ENCODE assay signal across 26 cellular contexts in the genomic region with DNA sequence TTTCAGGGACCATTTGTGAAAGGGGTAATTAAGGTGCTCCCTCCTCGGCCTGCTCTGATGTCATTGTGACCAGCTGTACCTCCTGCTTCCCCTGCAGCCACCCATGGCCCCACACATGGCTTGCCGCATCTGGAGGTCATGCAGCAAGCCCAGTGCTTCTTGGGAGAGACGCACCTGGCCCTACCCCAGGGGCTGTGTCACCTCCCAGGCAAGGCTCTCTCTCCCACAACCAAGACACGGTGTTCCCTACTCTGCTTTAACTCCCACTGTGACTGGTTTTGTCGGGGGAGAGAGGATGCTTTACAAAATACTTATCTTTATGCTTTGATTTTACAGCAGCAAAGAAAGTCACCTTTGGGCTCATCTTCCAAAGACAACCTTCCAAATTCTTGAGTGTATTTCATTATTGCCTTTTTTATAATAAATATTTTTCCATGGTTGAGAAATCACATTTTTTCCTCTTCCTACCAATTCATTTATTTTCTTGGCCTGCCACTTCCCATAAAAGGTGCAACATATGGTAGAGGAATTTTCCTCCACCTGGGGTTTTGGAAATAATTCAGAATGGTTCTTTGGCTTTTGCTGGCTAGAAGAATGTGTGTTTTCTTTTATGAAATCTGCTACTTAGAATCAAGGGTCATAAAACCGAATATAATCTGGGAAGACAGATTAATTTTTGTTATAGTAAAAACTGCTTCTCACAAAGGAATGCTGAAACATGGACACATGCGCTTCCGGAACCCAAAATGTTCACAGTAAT.
"Had no signal": no experiment of that assay in that cellular context is flagged by ENCODE, and none has a peak within 500 bp of the region (broad histone marks: within the 10 kb centered on the region; RNA-seq: fewer than 3 reads in every experiment).

No MANE protein-coding gene starts in this region.

- ATAC-seq: esophagus mucosa; foreskin keratinocyte; gastroesophageal sphincter; heart left ventricle; left lobe of liver; natural killer cell treated with Interleukin-12 subunit alpha and Interleukin-12 subunit beta and Interleukin-15 and Interleukin-18, amount 100 ng/mL, for 72 hours; sciatic nerve; stimulated activated effector memory CD8-positive, alpha-beta T cell treated with anti-CD3 and anti-CD28 coated beads, Interleukin-12 subunit alpha, Interleukin-12 subunit beta, amount 100 ng/mL, for 72 hours; stimulated activated naive CD8-positive, alpha-beta T cell treated with anti-CD3 and anti-CD28 coated beads, Interleukin-15, Interleukin-2, amounts not matched to agents 100 U/mL and 50 U/mL, for 24 hours; upper lobe of right lung had no signal

- H3K36me3 ChIP-seq: gastroesophageal sphincter, heart left ventricle, neural progenitor cell, prostate gland, right atrium auricular region, thoracic aorta, tibial nerve, upper lobe of right lung, uterus had no signal

- H3K27ac ChIP-seq: epithelial cell of prostate, foreskin keratinocyte, gastroesophageal sphincter, heart left ventricle, hepatocyte, neural progenitor cell, prostate gland, right atrium auricular region, thoracic aorta, tibial nerve, upper lobe of right lung, uterus had no signal

- H3K9me3 ChIP-seq: gastroesophageal sphincter, heart left ventricle, prostate gland, right atrium auricular region, thoracic aorta, tibial nerve, upper lobe of right lung, uterus had no signal

- H3K4me1 ChIP-seq: foreskin keratinocyte, neural progenitor cell, prostate gland, uterus had no signal

- H3K4me2 ChIP-seq: hepatocyte, neural progenitor cell, smooth muscle cell had no signal

- H3K27me3 ChIP-seq: dorsolateral prefrontal cortex, gastroesophageal sphincter, heart left ventricle, neural progenitor cell, right atrium auricular region, tibial nerve, upper lobe of right lung, uterus had no signal

- H3K9ac ChIP-seq: neural progenitor cell had no signal

- H2AFZ ChIP-seq: hepatocyte, neural progenitor cell had no signal

- DNase-seq: effector CD4-positive, alpha-beta T cell; foreskin keratinocyte; heart left ventricle; kidney; stimulated activated CD4-positive, alpha-beta T cell treated with anti-CD3 and anti-CD28 coated beads, Interleukin-12 subunit alpha, Interleukin-12 subunit beta, amount 100 ng/mL, for 4 hours; stimulated activated CD4-positive, alpha-beta T cell treated with anti-CD3 and anti-CD28 coated beads, Interleukin-1b, Interleukin-23, amount 100 ng/mL, for 48 hours; stimulated activated CD4-positive, alpha-beta T cell treated with anti-CD3 and anti-CD28 coated beads, Interleukin-4, amount 100 ng/mL, for 24 hours; stimulated activated naive CD8-positive, alpha-beta T cell treated with anti-CD3 and anti-CD28 coated beads, Interleukin-15, Interleukin-2, amounts not matched to agents 100 U/mL and 50 U/mL, for 24 hours; upper lobe of right lung; uterus had no signal

- H3K4me3 ChIP-seq: dorsolateral prefrontal cortex, gastroesophageal sphincter, heart left ventricle, hepatocyte, lung, neural progenitor cell, prostate gland, right atrium auricular region, smooth muscle cell, thoracic aorta, tibial nerve, upper lobe of right lung, uterus had no signal
